Comparison of ENCODE assay signal across 23 cellular contexts in genomic region chr12:15851045-15851444, GRCh38. TPM values are rescaled to one million over a fixed set of nuclear protein-coding genes. Genes with fewer than 3 reads are reported as not detected.
A peak's percentile ranks its signal among the peaks of the same experiment; 100 is the strongest.
DNase-seq lines count a peak whose midpoint lies in the region; ATAC-seq and TF ChIP-seq lines count a peak whose summit lies in the region.
"Had no signal": no experiment of that assay in that cellular context is flagged by ENCODE, and none has a peak within 500 bp of the region (broad histone marks: within the 10 kb centered on the region; RNA-seq: fewer than 3 reads in every experiment).

No MANE protein-coding gene starts in this region.

- H3K27ac ChIP-seq in IMR-90 (ENCODE audit: insufficient read depth, low read length) (no peak overlapping the region), neural progenitor cell (no peak overlapping the region)
- H3K27ac ChIP-seq: SJCRH30 had no signal

- peaks cover 22% of the 10 kb centered on the region for H3K4me1 Mint-ChIP-seq in neural progenitor cell
- no peaks in the 10 kb centered on the region for H3K4me1 Mint-ChIP-seq in stimulated activated effector memory CD8-positive, alpha-beta T cell treated with anti-CD3 and anti-CD28 coated beads, Interleukin-12 subunit alpha, Interleukin-12 subunit beta, amount 100 ng/mL, for 72 hours
- H3K4me1 Mint-ChIP-seq: B cell had no signal

- H3K4me2 ChIP-seq in IMR-90 (ENCODE audit: low read depth, low read length) (no peak overlapping the region), neural progenitor cell (no peak overlapping the region)

- H3K14ac ChIP-seq in IMR-90 (replicated peaks; ENCODE audit: low read depth, low read length), result no peak overlapping the region; the same call in 1 of the 2 replicates

- H3K9me3 ChIP-seq in IMR-90 (ENCODE audit: control insufficient read depth, insufficient read depth, low read length), result no peaks in the 10 kb centered on the region
- H3K9me3 ChIP-seq in neural progenitor cell (ENCODE audit: low read depth), result no peaks in the 10 kb centered on the region
- H3K9me3 ChIP-seq: SJCRH30 had no signal

- no peak overlapping the region for H2BK20ac ChIP-seq in IMR-90 (ENCODE audit: low read depth, low read length)

- TF ChIP-seq RAD21 in IMR-90 (IDR thresholded peaks at IDR 0.05; ENCODE audit: low read length), result no peak

- no peak overlapping the region for H4K91ac ChIP-seq in IMR-90 (ENCODE audit: insufficient read depth, low read depth, low read length)

- H3K9me1 ChIP-seq in IMR-90 (ENCODE audit: insufficient read depth, low read length), result 0 out of 2 replicates have a peak, but pooled peaks cover 3% of the 10 kb centered on the region

- TF ChIP-seq CTCF in IMR-90 (conservative IDR thresholded peaks at IDR 0.05; ENCODE audit: low read depth, low read length) (no peak), neural progenitor cell (IDR thresholded peaks at IDR 0.05) (no peak)

- H3K4me1 ChIP-seq in IMR-90 (ENCODE audit: control insufficient read depth, insufficient read depth, low read length), result peaks cover 7% of the 10 kb centered on the region
- peaks cover 28% of the 10 kb centered on the region for H3K4me1 ChIP-seq in neural progenitor cell
- H3K4me1 ChIP-seq: SJCRH30 had no signal

- BruUV-seq in IMR-90 (replicated peaks; lab: Mats Ljungman, UMichigan), result no TSS peak

- H3K27me3 Mint-ChIP-seq in neural progenitor cell (ENCODE audit: insufficient read depth, low read depth), result no peaks in the 10 kb centered on the region
- H3K27me3 Mint-ChIP-seq: B cell had no signal

- H3K36me3 ChIP-seq in IMR-90 (ENCODE audit: control insufficient read depth, insufficient read depth, low read length), result no peaks in the 10 kb centered on the region
- no peaks in the 10 kb centered on the region for H3K36me3 ChIP-seq in neural progenitor cell
- H3K36me3 ChIP-seq: SJCRH30 had no signal

- H3K23ac ChIP-seq in IMR-90 (ENCODE audit: low read depth, low read length), result no peak overlapping the region

- H2AFZ ChIP-seq in IMR-90 (replicated peaks; ENCODE audit: low read length, poor library complexity), result no peak overlapping the region
- no peak overlapping the region for H2AFZ ChIP-seq in neural progenitor cell (replicated peaks)

- H4K20me1 ChIP-seq in IMR-90 (ENCODE audit: insufficient read depth, low read length), result no peaks in the 10 kb centered on the region
- H4K20me1 ChIP-seq in neural progenitor cell (ENCODE audit: low read depth), result no peaks in the 10 kb centered on the region

- CTCF ChIA-PET in IMR-90 (lab: Yijun Ruan, JAX), result no interaction called here

- 0 out of 2 replicates have a peak overlapping the region, but pooled peaks have one; percentile 33 for H3K18ac ChIP-seq in IMR-90 (ENCODE audit: low read depth, low read length)

- H3K9ac ChIP-seq in IMR-90 (ENCODE audit: low read depth, low read length), result no peak overlapping the region
- no peak overlapping the region for H3K9ac ChIP-seq in neural progenitor cell

- dilution Hi-C loops in IMR-90 (cut with HindIII; ENCODE audit: low sequenced_read_pairs, unreplicated experiment), result no loop called here

- H3K56ac ChIP-seq in IMR-90 (ENCODE audit: extremely low read depth, insufficient read depth, low read length), result no peak overlapping the region

- peak overlapping the region; percentile 59 for H3K27ac Mint-ChIP-seq in neural progenitor cell
- no peak overlapping the region for H3K27ac Mint-ChIP-seq in stimulated activated effector memory CD8-positive, alpha-beta T cell treated with anti-CD3 and anti-CD28 coated beads, Interleukin-12 subunit alpha, Interleukin-12 subunit beta, amount 100 ng/mL, for 72 hours
- H3K27ac Mint-ChIP-seq: B cell had no signal

- H4K8ac ChIP-seq in IMR-90 (ENCODE audit: low read depth in 2 of 2, low read length in 2 of 2), result no peak overlapping the region

- TF ChIP-seq POLR2A in IMR-90 (IDR thresholded peaks at IDR 0.05; ENCODE audit: low read depth, low read length), result no peak

- no peaks in the 10 kb centered on the region for H3F3A ChIP-seq in neural progenitor cell (ENCODE audit: low read depth)

- no peak overlapping the region for H3K4me3 ChIP-seq in IMR-90 (ENCODE audit: insufficient read depth, low read depth, low read length)
- H3K4me3 ChIP-seq in neural progenitor cell, result no peak overlapping the region
- H3K4me3 ChIP-seq: GM12878, K562, SJCRH30 had no signal

- no peaks in the 10 kb centered on the region for H3K36me3 Mint-ChIP-seq in neural progenitor cell
- no peaks in the 10 kb centered on the region for H3K36me3 Mint-ChIP-seq in stimulated activated effector memory CD8-positive, alpha-beta T cell treated with anti-CD3 and anti-CD28 coated beads, Interleukin-12 subunit alpha, Interleukin-12 subunit beta, amount 100 ng/mL, for 72 hours

- no peaks in the 10 kb centered on the region for H3K27me3 ChIP-seq in IMR-90 (ENCODE audit: control insufficient read depth, insufficient read depth, low read length)
- H3K27me3 ChIP-seq in neural progenitor cell, result no peaks in the 10 kb centered on the region
- H3K27me3 ChIP-seq: SJCRH30 had no signal

- no peak overlapping the region for H2BK5ac ChIP-seq in IMR-90 (ENCODE audit: low read depth, low read length, poor library complexity, severe bottlenecking)

- no peak overlapping the region for H2AK5ac ChIP-seq in IMR-90 (ENCODE audit: low read depth, low read length)

- no peak overlapping the region for H2AK9ac ChIP-seq in IMR-90 (replicated peaks; ENCODE audit: low read depth, low read length, poor library complexity)

- WGBS in IMR-90 (ENCODE audit: extremely low coverage in 2 of 2, insufficient read length in 1 of 2), 2 experiments, result 60% methylated on average over 2 of the region's 2 CpGs; no CpG with 5 or more reads in 1 of the 2 experiments

- H2BK15ac ChIP-seq in IMR-90 (ENCODE audit: low read depth, low read length), result no peak overlapping the region

- H3K4me3 Mint-ChIP-seq in neural progenitor cell, result no peak overlapping the region
- no peak overlapping the region for H3K4me3 Mint-ChIP-seq in stimulated activated effector memory CD8-positive, alpha-beta T cell treated with anti-CD3 and anti-CD28 coated beads, Interleukin-12 subunit alpha, Interleukin-12 subunit beta, amount 100 ng/mL, for 72 hours
- H3K4me3 Mint-ChIP-seq: B cell, HFFc6 had no signal

- ATAC-seq in IMR-90 (ENCODE audit: low read depth) (no peak), left lobe of liver (peak; percentile 57), GM21367 (IDR thresholded peaks at IDR 0.05; ENCODE audit: unreplicated experiment) (no peak), HG03095 (IDR thresholded peaks at IDR 0.05; ENCODE audit: unreplicated experiment) (no peak), GM21825 (IDR thresholded peaks at IDR 0.05; ENCODE audit: unreplicated experiment) (no peak)
- ATAC-seq in stimulated activated effector memory CD8-positive, alpha-beta T cell treated with anti-CD3 and anti-CD28 coated beads, Interleukin-12 subunit alpha, Interleukin-12 subunit beta, amount 100 ng/mL, for 72 hours, result no peak
- ATAC-seq: GM12878, K562, Panc1 had no signal

- H3K4ac ChIP-seq in IMR-90 (ENCODE audit: low read depth, low read length), result no peak overlapping the region

- POLR2A ChIA-PET in IMR-90 (lab: Charles Lee; ENCODE audit: unreplicated experiment), result no interaction called here

- H4K5ac ChIP-seq in IMR-90 (ENCODE audit: low read depth, low read length), result no peak overlapping the region; the same call in 1 of the 2 replicates

- in situ Hi-C loops in IMR-90 (cut with MboI; ENCODE audit: low sequenced_read_pairs), result loop anchor here (5.0 kb wide), 2 partner anchors 254 to 579 kb away; no protein-coding TSS in a partner anchor

- peak; percentile 60 for DNase-seq in DMS53 (lab: John Stamatoyannopoulos, UW)
- DNase-seq in IMR-90, result no peak
- no peak for DNase-seq in left lobe of liver (ENCODE audit: low spot score)
- DNase-seq in neural progenitor cell (ENCODE audit: low spot score), result no peak
- no peak for DNase-seq in stimulated activated effector memory CD8-positive, alpha-beta T cell treated with anti-CD3 and anti-CD28 coated beads, Interleukin-12 subunit alpha, Interleukin-12 subunit beta, amount 100 ng/mL, for 72 hours (ENCODE audit: low spot score in 2 of 2)
- DNase-seq: DMS 273 treated with DMSO at 0.1 percent for 48 hours, EL, H7, HFFc6, NCI-H1092 treated with DMSO at 0.1 percent for 48 hours, NCI-H146, NCI-H2029 treated with DMSO at 0.1 percent for 48 hours, NCI-H2171, NCI-H446, NCI-H526 treated with DMSO at 0.1 percent for 48 hours, SJCRH30 had no signal

- H3K9me3 Mint-ChIP-seq in neural progenitor cell, result no peaks in the 10 kb centered on the region
- H3K9me3 Mint-ChIP-seq in stimulated activated effector memory CD8-positive, alpha-beta T cell treated with anti-CD3 and anti-CD28 coated beads, Interleukin-12 subunit alpha, Interleukin-12 subunit beta, amount 100 ng/mL, for 72 hours, result no peaks in the 10 kb centered on the region
- H3K9me3 Mint-ChIP-seq: HFFc6 had no signal

- intact Hi-C loops in IMR-90 (cut with micrococcal nuclease), result loop anchor here (10.0 kb wide), 1 partner anchor 156 kb away; no protein-coding TSS in a partner anchor

- no peaks in the 10 kb centered on the region for H3K79me2 ChIP-seq in neural progenitor cell (ENCODE audit: low read depth)

- 0 out of 2 replicates have a peak overlapping the region, but pooled peaks have one; percentile 25 for H2BK120ac ChIP-seq in IMR-90 (ENCODE audit: low read depth, low read length)

- H3K79me1 ChIP-seq in IMR-90 (ENCODE audit: low read depth in 1 of 2, low read length in 2 of 2), result no peaks in the 10 kb centered on the region

TF ChIP-seq in IMR-90, 13 proteins besides CTCF, POLR2A, EP300 and RAD21 (continues in another document):
- TF ChIP-seq CHD1 (IDR thresholded peaks at IDR 0.05; ENCODE audit: low read depth, low read length) (no peak), RCOR1 (IDR thresholded peaks at IDR 0.05; ENCODE audit: insufficient replicate concordance, low read length) (no peak), ELK1 (IDR thresholded peaks at IDR 0.05; ENCODE audit: borderline replicate concordance, low read depth, low read length) (no peak), MAZ (IDR thresholded peaks at IDR 0.05; ENCODE audit: borderline replicate concordance, low read depth, low read length) (no peak), SMC3 (IDR thresholded peaks at IDR 0.05; ENCODE audit: low read depth, low read length) (no peak), MAFK (IDR thresholded peaks at IDR 0.05; ENCODE audit: low read depth, low read length) (no peak), FOS (IDR thresholded peaks at IDR 0.05; ENCODE audit: low read depth, low read length) (no peak)

RNA-seq across cellular contexts. Expression of gene STRAP, which starts 31.1 kb away (rescaled TPM):
- 82.1 and 133 TPM in 2 replicates for total RNA-seq in IMR-90 (2012; rRNA removed)
- polyA plus RNA-seq in IMR-90 (2012; rRNA removed), result 91.0 and 98.1 TPM in 2 replicates
- 53.4 and 67.4 TPM in 2 replicates for polyA plus RNA-seq in IMR-90 (2012; cell fraction: cytosol; rRNA removed)
- 31.4 and 54.0 TPM in 2 replicates for polyA plus RNA-seq in IMR-90 (2012; cell fraction: nucleus; rRNA removed; ENCODE audit: low replicate concordance)
- total RNA-seq in left lobe of liver, result 48.6 TPM
- 180 and 303 TPM in 2 replicates for total RNA-seq in neural progenitor cell (ENCODE audit: low replicate concordance)
